ENCODE assay signal across 18 cellular contexts in genomic region chr5:141362719-141363118, GRCh38. TPM values are rescaled to one million over a fixed set of nuclear protein-coding genes. Genes with fewer than 3 reads are reported as not detected.
"Had no signal": no experiment of that assay in that cellular context is flagged by ENCODE, and none has a peak within 500 bp of the region (broad histone marks: within the 10 kb centered on the region; RNA-seq: fewer than 3 reads in every experiment).

No MANE protein-coding gene starts in this region.

- H3K27ac ChIP-seq: prostate gland, skin epidermis had no signal

- H3K27me3 Mint-ChIP-seq: type B pancreatic cell had no signal

- H3K4me3 Mint-ChIP-seq: dendritic cell treated with granulocyte-macrophage colony-stimulating factor and Interleukin-4, amounts not matched to agents 40 ng/mL and 50 ng/mL, for 4 days; T-helper 1 cell treated with Interleukin-12 subunit alpha and Interleukin-12 subunit beta and Interleukin-4 antibody, amounts not matched to agents 30 μg/mL and 1 μg/mL, for 36 hours; type B pancreatic cell had no signal

- H3K4me3 ChIP-seq: prostate gland, skin epidermis had no signal

- H3K9me3 ChIP-seq: prostate gland had no signal

- ATAC-seq: right cardiac atrium had no signal

- H3K36me3 ChIP-seq: prostate gland had no signal

- DNase-seq: activated CD4-positive, alpha-beta T cell treated with anti-CD3 and anti-CD28 coated beads, Interleukin-2, amount 50 U/mL, for 4 hours; activated CD4-positive, CD25-positive, alpha-beta regulatory T cell treated with anti-CD3 and anti-CD28 coated beads, Interleukin-2, amount 50 U/mL, for 72 hours; activated effector memory CD4-positive, alpha-beta T cell treated with Interleukin-2 at 50 U/mL for 16 hours; activated naive CD4-positive, alpha-beta T cell treated with anti-CD3 and anti-CD28 coated beads, Interleukin-2, amount 50 U/mL, for 16 hours; effector memory CD4-positive, alpha-beta T cell; foreskin melanocyte; head of caudate nucleus; immature natural killer cell; right cardiac atrium; stimulated activated CD4-positive, alpha-beta T cell treated with anti-CD3 and anti-CD28 coated beads, Interleukin-15, amount 100 ng/mL, for 24 hours; stimulated activated CD4-positive, alpha-beta T cell treated with anti-CD3 and anti-CD28 coated beads, Interleukin-4, amount 100 ng/mL, for 1 hour; stimulated activated naive CD4-positive, alpha-beta T cell treated with Interleukin-2 at 50 U/mL for 16 hours had no signal

- H3K4me1 ChIP-seq: prostate gland had no signal

- H3K27ac Mint-ChIP-seq: dendritic cell treated with granulocyte-macrophage colony-stimulating factor and Interleukin-4, amounts not matched to agents 40 ng/mL and 50 ng/mL, for 4 days; T-helper 1 cell treated with Interleukin-12 subunit alpha and Interleukin-12 subunit beta and Interleukin-4 antibody, amounts not matched to agents 30 μg/mL and 1 μg/mL, for 36 hours; type B pancreatic cell had no signal

RNA-seq across cellular contexts. Expression of gene PCDHGA5, which starts 1.2 kb away (rescaled TPM):
- polyA plus RNA-seq: immature natural killer cell had no signal

RNA-seq across cellular contexts. Expression of gene PCDHGB2, which starts 2.9 kb away (rescaled TPM):
- polyA plus RNA-seq: immature natural killer cell had no signal

RNA-seq across cellular contexts. Expression of gene PCDHGB3, which starts 7.3 kb away (rescaled TPM):
- polyA plus RNA-seq: neural cell had no signal

RNA-seq across cellular contexts. Expression of gene PCDHGA6, which starts 11.0 kb away (rescaled TPM):
- polyA plus RNA-seq: immature natural killer cell had no signal
